In genomic region chr13:100506154-100506553, GRCh38 we compare ENCODE assay signal across 11 cellular contexts.
DNase-seq lines count a peak whose midpoint lies in the region; ATAC-seq and TF ChIP-seq lines count a peak whose summit lies in the region.
"Had no signal": no experiment of that assay in that cellular context is flagged by ENCODE, and none has a peak within 500 bp of the region (broad histone marks: within the 10 kb centered on the region; RNA-seq: fewer than 3 reads in every experiment).

No MANE protein-coding gene starts in this region.

- intact Hi-C loops in activated CD8-positive, alpha-beta T cell treated with anti-CD3 and anti-CD28 coated beads for 36 hours (cut with micrococcal nuclease), result no loop called here
- intact Hi-C loops in posterior vena cava (cut with DNase I), result no loop called here

- no peaks in the 10 kb centered on the region for H3K9me3 Mint-ChIP-seq in activated CD8-positive, alpha-beta T cell treated with anti-CD3 and anti-CD28 coated beads for 36 hours
- H3K9me3 Mint-ChIP-seq: endodermal cell had no signal

- no peak for TF ChIP-seq CTCF in activated CD8-positive, alpha-beta T cell treated with anti-CD3 and anti-CD28 coated beads for 36 hours (IDR thresholded peaks at IDR 0.05)

- peak overlapping the region; percentile 55 for H3K4me3 Mint-ChIP-seq in activated CD8-positive, alpha-beta T cell treated with anti-CD3 and anti-CD28 coated beads for 36 hours
- H3K4me3 Mint-ChIP-seq: endodermal cell had no signal

- no peaks in the 10 kb centered on the region for H3K36me3 Mint-ChIP-seq in activated CD8-positive, alpha-beta T cell treated with anti-CD3 and anti-CD28 coated beads for 36 hours (ENCODE audit: low read depth)

- H3K4me1 Mint-ChIP-seq in activated CD8-positive, alpha-beta T cell treated with anti-CD3 and anti-CD28 coated beads for 36 hours (ENCODE audit: low read depth), result peaks cover 19% of the 10 kb centered on the region

- peak; percentile 75 for ATAC-seq in GM18867 (IDR thresholded peaks at IDR 0.05; ENCODE audit: unreplicated experiment)
- ATAC-seq in HG02798 (IDR thresholded peaks at IDR 0.05; ENCODE audit: poor library complexity, unreplicated experiment), result peak; percentile 61
- ATAC-seq in activated CD8-positive, alpha-beta T cell treated with anti-CD3 and anti-CD28 coated beads for 36 hours, result peak; percentile 91
- ATAC-seq in HG03045 (IDR thresholded peaks at IDR 0.05; ENCODE audit: unreplicated experiment), result no peak

- POLR2A ChIA-PET in activated CD8-positive, alpha-beta T cell treated with anti-CD3 and anti-CD28 coated beads for 36 hours (lab: Charles Lee), result no interaction called here

- peaks cover 1% of the 10 kb centered on the region for H3K27me3 Mint-ChIP-seq in activated CD8-positive, alpha-beta T cell treated with anti-CD3 and anti-CD28 coated beads for 36 hours

- peak overlapping the region; percentile 67 for H3K27ac Mint-ChIP-seq in activated CD8-positive, alpha-beta T cell treated with anti-CD3 and anti-CD28 coated beads for 36 hours
- H3K27ac Mint-ChIP-seq: endodermal cell had no signal

- CTCF ChIA-PET in activated CD8-positive, alpha-beta T cell treated with anti-CD3 and anti-CD28 coated beads for 36 hours (lab: Charles Lee), result interaction anchor here (0.9 to 1.6 kb wide), 2 partner anchors 590 to 850 kb away, joined by 3 to 5 read pairs; no protein-coding TSS in a partner anchor

- DNase-seq in activated CD8-positive, alpha-beta T cell treated with anti-CD3 and anti-CD28 coated beads for 36 hours, result peak; percentile 70
- DNase-seq in stimulated activated CD4-positive, alpha-beta T cell treated with anti-CD3 and anti-CD28 coated beads, Interleukin-2, amount 100 ng/mL, for 24 hours, result peak; percentile 48 to 51
- DNase-seq in hypothalamus (lab: John Stamatoyannopoulos, UW) (no peak), posterior vena cava (ENCODE audit: low spot score) (no peak), NCI-H526 treated with DMSO at 0.1 percent for 48 hours (lab: John Stamatoyannopoulos, UW) (no peak)
- DNase-seq: endodermal cell, NCI-H2227 treated with DMSO at 0.1 percent for 48 hours, WERI-Rb-1 had no signal

Comparison
In these comparisons a context has a peak if more than half of its experiments do, and no peak if none do; other contexts are left out.
1. DNase-seq: peak in activated CD8-positive, alpha-beta T cell treated with anti-CD3 and anti-CD28 coated beads for 36 hours (single experiment) and stimulated activated CD4-positive, alpha-beta T cell treated with anti-CD3 and anti-CD28 coated beads, Interleukin-2, amount 100 ng/mL, for 24 hours (2 of 2); none in hypothalamus (0 of 51), posterior vena cava (single experiment) and NCI-H526 treated with DMSO at 0.1 percent for 48 hours (single experiment).